In genomic region chr16:15855704-15856003, GRCh38 we compare ENCODE assay signal across 12 cellular contexts. TPM values are rescaled to one million over a fixed set of nuclear protein-coding genes. Genes with fewer than 3 reads are reported as not detected.
DNase-seq lines count a peak whose midpoint lies in the region; ATAC-seq, FAIRE-seq and TF ChIP-seq lines count a peak whose summit lies in the region.
"Had no signal": no experiment of that assay in that cellular context is flagged by ENCODE, and none has a peak within 500 bp of the region (broad histone marks: within the 10 kb centered on the region; RNA-seq: fewer than 3 reads in every experiment).

No MANE protein-coding gene starts in this region.

- H3K4me3 ChIP-seq in mucosa of stomach (ENCODE audit: low read length), result no peak overlapping the region
- H3K4me3 ChIP-seq in osteoblast (ENCODE audit: insufficient read depth, low read length), result no peak overlapping the region
- H3K4me3 ChIP-seq: GM23248, SJCRH30 had no signal

- no peak overlapping the region for H2AFZ ChIP-seq in osteoblast (ENCODE audit: low read length)
- H2AFZ ChIP-seq: GM23248 had no signal

- DNase-seq in GM12892 (ENCODE audit: insufficient read length) (no peak), osteoblast (ENCODE audit: insufficient read length, low spot score, missing footprints) (no peak), NCI-H2029 (lab: John Stamatoyannopoulos, UW) (no peak), DMS53 (lab: John Stamatoyannopoulos, UW) (no peak)
- DNase-seq: C1 segment of cervical spinal cord, GM23248, SJCRH30 had no signal

- H4K20me1 ChIP-seq in osteoblast (ENCODE audit: insufficient read depth, low read length), result no peaks in the 10 kb centered on the region

- no peaks in the 10 kb centered on the region for H3K36me3 ChIP-seq in mucosa of stomach (ENCODE audit: control insufficient read depth, insufficient read depth, low read length)
- no peaks in the 10 kb centered on the region for H3K36me3 ChIP-seq in osteoblast (ENCODE audit: insufficient read depth, low read length)
- H3K36me3 ChIP-seq: SJCRH30 had no signal

- H3K4me1 ChIP-seq in mucosa of stomach (ENCODE audit: control insufficient read depth, insufficient read depth, low read length), result no peaks in the 10 kb centered on the region
- H3K4me1 ChIP-seq in osteoblast (ENCODE audit: insufficient read depth, low read length), result peaks cover 7% of the 10 kb centered on the region
- H3K4me1 ChIP-seq: SJCRH30 had no signal

- no peaks in the 10 kb centered on the region for H3K9me3 Mint-ChIP-seq in activated T-helper 17 cell treated with anti-CD3 and anti-CD28 coated beads, Interleukin-2, amount 50 U/mL, for 72 hours

- H3K36me3 Mint-ChIP-seq in activated T-helper 17 cell treated with anti-CD3 and anti-CD28 coated beads, Interleukin-2, amount 50 U/mL, for 72 hours (ENCODE audit: low read depth), result no peaks in the 10 kb centered on the region

- no peak overlapping the region for H3K27ac Mint-ChIP-seq in activated T-helper 17 cell treated with anti-CD3 and anti-CD28 coated beads, Interleukin-2, amount 50 U/mL, for 72 hours

- peaks cover 32% of the 10 kb centered on the region for H3K27me3 Mint-ChIP-seq in activated T-helper 17 cell treated with anti-CD3 and anti-CD28 coated beads, Interleukin-2, amount 50 U/mL, for 72 hours

- no peaks in the 10 kb centered on the region for H3K79me2 ChIP-seq in osteoblast (ENCODE audit: insufficient read depth, low read length)

- H3K4me3 Mint-ChIP-seq in activated T-helper 17 cell treated with anti-CD3 and anti-CD28 coated beads, Interleukin-2, amount 50 U/mL, for 72 hours, result no peak overlapping the region

- no peak for TF ChIP-seq POLR2A in GM12892 (IDR thresholded peaks at IDR 0.05; ENCODE audit: low read depth, low read length)

- no peaks in the 10 kb centered on the region for H3K9me3 ChIP-seq in mucosa of stomach (ENCODE audit: control insufficient read depth, low read length)
- H3K9me3 ChIP-seq in osteoblast (ENCODE audit: low read depth, low read length), result no peaks in the 10 kb centered on the region
- H3K9me3 ChIP-seq: SJCRH30 had no signal

- no peak overlapping the region for H3K27ac ChIP-seq in osteoblast (ENCODE audit: low read depth, low read length)
- H3K27ac ChIP-seq: GM23248, SJCRH30 had no signal

- no peak for TF ChIP-seq CTCF in osteoblast (IDR thresholded peaks at IDR 0.05; ENCODE audit: extremely low read depth, low read depth, low read length)

- ATAC-seq in GM21367 (IDR thresholded peaks at IDR 0.05; ENCODE audit: unreplicated experiment) (peak; percentile 63), HG03175 (IDR thresholded peaks at IDR 0.05; ENCODE audit: unreplicated experiment) (peak; percentile 88)
- no peak for ATAC-seq in activated T-helper 17 cell treated with anti-CD3 and anti-CD28 coated beads, Interleukin-2, amount 50 U/mL, for 72 hours (replicated peaks)

- peaks cover 6% of the 10 kb centered on the region for H3K4me1 Mint-ChIP-seq in activated T-helper 17 cell treated with anti-CD3 and anti-CD28 coated beads, Interleukin-2, amount 50 U/mL, for 72 hours

- peaks cover 20% of the 10 kb centered on the region for H3K27me3 ChIP-seq in mucosa of stomach (ENCODE audit: control insufficient read depth, insufficient read depth, low read length)
- H3K27me3 ChIP-seq in osteoblast (ENCODE audit: insufficient read depth, low read length), result peaks cover 46% of the 10 kb centered on the region

- H3K4me2 ChIP-seq in osteoblast (ENCODE audit: insufficient read depth, low read length), result no peak overlapping the region

- peak overlapping the region; percentile 40 for H3K9ac ChIP-seq in mucosa of stomach (ENCODE audit: low read length)
- H3K9ac ChIP-seq: GM23248 had no signal

- peak; percentile 33 for FAIRE-seq in GM12892 (lab: Jason Lieb, UNC)

RNA-seq across cellular contexts. Expression of gene MYH11, which starts 1.2 kb away (rescaled TPM):
- 2.6 TPM for polyA plus RNA-seq in GM12892 (2012; ENCODE audit: missing spikeins)
- not detected for total RNA-seq in activated T-helper 17 cell treated with anti-CD3 and anti-CD28 coated beads, Interleukin-2, amount 50 U/mL, for 72 hours
- total RNA-seq in osteoblast, result under 0.01 TPM in 2 replicates
- total RNA-seq: dermis microvascular lymphatic vessel endothelial cell, GM23248 had no signal

RNA-seq across cellular contexts. Expression of gene CEP20, which starts 32.7 kb away (rescaled TPM):
- 21.9 TPM for polyA plus RNA-seq in GM12892 (2012; ENCODE audit: missing spikeins)
- total RNA-seq in activated T-helper 17 cell treated with anti-CD3 and anti-CD28 coated beads, Interleukin-2, amount 50 U/mL, for 72 hours, result 10 to 100 TPM; 65.9 to 70.4 TPM
- 41.3 and 48.9 TPM in 2 replicates for total RNA-seq in osteoblast
